In genomic region chr5:178237431-178238312, GRCh38 we compare ENCODE assay signal across 16 cellular contexts. TPM values are rescaled to one million over a fixed set of nuclear protein-coding genes. Genes with fewer than 3 reads are reported as not detected.
DNase-seq lines count a peak whose midpoint lies in the region; FAIRE-seq and TF ChIP-seq lines count a peak whose summit lies in the region.
"Had no signal": no experiment of that assay in that cellular context is flagged by ENCODE, and none has a peak within 500 bp of the region (broad histone marks: within the 10 kb centered on the region; RNA-seq: fewer than 3 reads in every experiment).

No MANE protein-coding gene starts in this region.

- H4K20me1 ChIP-seq in BLaER1 (no peaks in the 10 kb centered on the region), GM23248 (ENCODE audit: insufficient read depth) (no peaks in the 10 kb centered on the region), astrocyte (ENCODE audit: insufficient read depth, low read length) (no peaks in the 10 kb centered on the region)

- H3K27ac ChIP-seq in BLaER1: peak overlapping the region; percentile 77
- H3K27ac ChIP-seq in GM23248: peak overlapping the region; percentile 19; the same call in 1 of the 2 replicates
- no peak overlapping the region for H3K27ac ChIP-seq in astrocyte (ENCODE audit: low read depth, low read length)
- H3K27ac ChIP-seq: KMS-11 had no signal

- peaks cover 92% of the 10 kb centered on the region for H3K4me1 ChIP-seq in BLaER1
- peaks cover 12% of the 10 kb centered on the region for H3K4me1 ChIP-seq in GM23248 (ENCODE audit: insufficient read depth)
- H3K4me1 ChIP-seq in astrocyte (ENCODE audit: insufficient read depth, low read length): peaks cover 4% of the 10 kb centered on the region

- H3K4me2 ChIP-seq in BLaER1: peak overlapping the region; percentile 95
- H3K4me2 ChIP-seq in GM23248 (ENCODE audit: unreplicated experiment): no peak overlapping the region
- no peak overlapping the region for H3K4me2 ChIP-seq in astrocyte (ENCODE audit: low read length)
- H3K4me2 ChIP-seq: KMS-11 had no signal

- H3K4me3 ChIP-seq in BLaER1 (peak overlapping the region; percentile 39; the same call in 1 of the 2 replicates), GM23248 (no peak overlapping the region), astrocyte (ENCODE audit: insufficient read depth, low read depth, low read length) (no peak overlapping the region)
- H3K4me3 ChIP-seq: heart right ventricle, tibial nerve had no signal

- TF ChIP-seq CTCF in astrocyte (IDR thresholded peaks at IDR 0.05; ENCODE audit: insufficient read depth, low read depth, low read length) (no peak), osteocyte (IDR thresholded peaks at IDR 0.05) (no peak)

- no peaks in the 10 kb centered on the region for H3K9me2 ChIP-seq in GM23248 (ENCODE audit: insufficient read depth)

- H3K4me1 Mint-ChIP-seq in astrocyte (ENCODE audit: low read depth, unreplicated experiment) (no peaks in the 10 kb centered on the region), osteocyte (ENCODE audit: unreplicated experiment) (peaks cover 11% of the 10 kb centered on the region)

- in situ Hi-C loops in GM23248 (cut with MboI): no loop called here

- H3K79me2 ChIP-seq in GM23248 (ENCODE audit: insufficient read depth): no peaks in the 10 kb centered on the region
- H3K79me2 ChIP-seq in astrocyte (ENCODE audit: insufficient read depth, low read length): no peaks in the 10 kb centered on the region

- no peak overlapping the region for H3K4me3 Mint-ChIP-seq in astrocyte (ENCODE audit: unreplicated experiment)
- no peak overlapping the region for H3K4me3 Mint-ChIP-seq in osteocyte (ENCODE audit: unreplicated experiment)
- H3K4me3 Mint-ChIP-seq: nephron progenitor cell had no signal

- no peaks in the 10 kb centered on the region for H3K27me3 ChIP-seq in BLaER1
- no peaks in the 10 kb centered on the region for H3K27me3 ChIP-seq in GM23248 (replicated peaks; ENCODE audit: insufficient read depth)
- no peaks in the 10 kb centered on the region for H3K27me3 ChIP-seq in astrocyte (ENCODE audit: insufficient read depth, low read length)
- H3K27me3 ChIP-seq: heart right ventricle, tibial nerve had no signal

- H2AFZ ChIP-seq in GM23248 (no peak overlapping the region), astrocyte (ENCODE audit: low read depth, low read length) (no peak overlapping the region)

- 40 to 51% methylated on average over 13 of the region's 13 CpGs for WGBS in GM23248 (ENCODE audit: low coverage in 1 of 2, low lambda C conversion rate in 2 of 2, missing lambda C conversion rate in 2 of 2), 2 experiments

- H3K36me3 ChIP-seq in BLaER1 (no peaks in the 10 kb centered on the region), GM23248 (ENCODE audit: low read depth) (no peaks in the 10 kb centered on the region), astrocyte (ENCODE audit: insufficient read depth, low read length) (no peaks in the 10 kb centered on the region)
- H3K36me3 ChIP-seq: heart right ventricle, tibial nerve had no signal

- H3K27ac Mint-ChIP-seq in astrocyte (ENCODE audit: unreplicated experiment) (no peak overlapping the region), osteocyte (ENCODE audit: unreplicated experiment) (no peak overlapping the region)

- no peaks in the 10 kb centered on the region for H3K36me3 Mint-ChIP-seq in astrocyte (ENCODE audit: low read depth, unreplicated experiment)
- no peaks in the 10 kb centered on the region for H3K36me3 Mint-ChIP-seq in osteocyte (ENCODE audit: unreplicated experiment)

- H3K9me3 Mint-ChIP-seq in astrocyte (ENCODE audit: unreplicated experiment): no peaks in the 10 kb centered on the region
- H3K9me3 Mint-ChIP-seq in osteocyte (ENCODE audit: unreplicated experiment): no peaks in the 10 kb centered on the region
- H3K9me3 Mint-ChIP-seq: nephron progenitor cell had no signal

- no peaks in the 10 kb centered on the region for H3K9me3 ChIP-seq in BLaER1
- H3K9me3 ChIP-seq in GM23248 (ENCODE audit: low read depth): no peaks in the 10 kb centered on the region
- no peaks in the 10 kb centered on the region for H3K9me3 ChIP-seq in astrocyte (ENCODE audit: insufficient read depth, low read depth, low read length)
- H3K9me3 ChIP-seq: heart right ventricle, tibial nerve had no signal

- DNase-seq in GM23248 (peak; percentile 75), astrocyte (ENCODE audit: low read depth) (peak; percentile 48), myocyte (ENCODE audit: low read depth) (peak; percentile 52), DMS79 treated with DMSO at 0.1 percent for 48 hours (lab: John Stamatoyannopoulos, UW) (no peak), NCI-H2029 (lab: John Stamatoyannopoulos, UW) (no peak), osteocyte (ENCODE audit: extremely low spot score, unreplicated experiment) (no peak), cerebellar cortex (ENCODE audit: low spot score) (no peak)
- DNase-seq: DMS79; NCI-H226; nephron progenitor cell; stimulated activated CD4-positive, alpha-beta T cell treated with anti-CD3 and anti-CD28 coated beads, Interleukin-4, amount 100 ng/mL, for 1 hour had no signal

- peak overlapping the region; percentile 50 for H3K9ac ChIP-seq in BLaER1
- no peak overlapping the region for H3K9ac ChIP-seq in GM23248
- no peak overlapping the region for H3K9ac ChIP-seq in astrocyte (ENCODE audit: low read length)
- H3K9ac ChIP-seq: KMS-11 had no signal

- H3K27me3 Mint-ChIP-seq in astrocyte (ENCODE audit: low read depth, unreplicated experiment) (peaks cover 2% of the 10 kb centered on the region), osteocyte (ENCODE audit: unreplicated experiment) (no peaks in the 10 kb centered on the region)

- peaks cover 18% of the 10 kb centered on the region; the same call in 1 of the 2 replicates for H3F3A ChIP-seq in GM23248 (ENCODE audit: insufficient read depth)

- no peak for FAIRE-seq in astrocyte (lab: Jason Lieb, UNC)

RNA-seq across cellular contexts. Expression of gene PHYKPL, which starts 5.1 kb away (rescaled TPM):
- total RNA-seq in GM23248 (2014; rRNA removed; shearing (Covaris generic)): 12.1 and 28.9 TPM in 2 replicates
- 18.4 and 22.9 TPM in 2 replicates for polyA plus RNA-seq in GM23248 (2016; fragmentation: Nextera tagmentation; extraction: Ambion mirVana)
- total RNA-seq in astrocyte (26.5 and 27.5 TPM in 2 replicates), myocyte (22.8 and 26.4 TPM in 2 replicates), osteocyte (70.2 and 71.3 TPM in 2 replicates)
- polyA plus RNA-seq in myocyte (2012): 38.1 TPM

RNA-seq across cellular contexts. Expression of gene HNRNPAB, which starts 33.3 kb away (rescaled TPM):
- total RNA-seq in GM23248 (2014; rRNA removed; shearing (Covaris generic)): 47.6 and 53.4 TPM in 2 replicates
- polyA plus RNA-seq in GM23248 (2016; fragmentation: Nextera tagmentation; extraction: Ambion mirVana): 111 and 117 TPM in 2 replicates
- total RNA-seq in astrocyte: 184 and 199 TPM in 2 replicates
- total RNA-seq in myocyte: 73.5 and 88.0 TPM in 2 replicates
- polyA plus RNA-seq in myocyte (2012): 143 TPM
- 128 and 131 TPM in 2 replicates for total RNA-seq in osteocyte

RNA-seq across cellular contexts. Expression of gene GMCL2, which starts 50.5 kb away (rescaled TPM):
- not detected in 2 replicates for total RNA-seq in GM23248 (2014; rRNA removed; shearing (Covaris generic))
- not detected in 2 replicates for polyA plus RNA-seq in GM23248 (2016; fragmentation: Nextera tagmentation; extraction: Ambion mirVana)
- total RNA-seq in astrocyte (not detected in 2 replicates), myocyte (not detected in 2 replicates), osteocyte (not detected in 2 replicates)
- polyA plus RNA-seq in myocyte (2012): not detected
- total RNA-seq: heart right ventricle, SK-MEL-5, tibial nerve had no signal
- polyA plus RNA-seq: heart right ventricle had no signal

Comparison
In these comparisons a context has a peak if more than half of its experiments do, and no peak if none do; other contexts are left out.
1. DNase-seq: peak in GM23248 (single experiment), astrocyte (single experiment) and myocyte (single experiment); none in DMS79 treated with DMSO at 0.1 percent for 48 hours (single experiment), NCI-H2029 (single experiment), osteocyte (single experiment) and cerebellar cortex (single experiment).